22 cellular contexts compared by ENCODE assay signal in genomic region chr4:145102619-145103018, GRCh38.
"Had no signal": no experiment of that assay in that cellular context is flagged by ENCODE, and none has a peak within 500 bp of the region (broad histone marks: within the 10 kb centered on the region; RNA-seq: fewer than 3 reads in every experiment).

No MANE protein-coding gene starts in this region.

- H3K9ac ChIP-seq: parathyroid adenoma had no signal

- H3K27me3 Mint-ChIP-seq: dendritic cell treated with granulocyte-macrophage colony-stimulating factor and Interleukin-4, amounts not matched to agents 40 ng/mL and 50 ng/mL, for 4 days; stimulated activated naive CD8-positive, alpha-beta T cell treated with anti-CD3 and anti-CD28 coated beads, Interleukin-15, amount 100 ng/mL, for 72 hours had no signal

- FAIRE-seq: bronchial epithelial cell had no signal

- ATAC-seq: activated naive CD4-positive, alpha-beta T cell treated with anti-CD3 and anti-CD28 coated beads, Interleukin-2, amount 50 U/mL, for 72 hours; lower lobe of right lung; sciatic nerve; stimulated activated naive CD8-positive, alpha-beta T cell treated with anti-CD3 and anti-CD28 coated beads, Interleukin-15, amount 100 ng/mL, for 72 hours had no signal

- H3K4me3 ChIP-seq: adrenal gland, lower lobe of right lung, smooth muscle cell, suprapubic skin, transverse colon, vagina had no signal

- H3K27me3 ChIP-seq: adrenal gland, suprapubic skin, transverse colon, vagina had no signal

- H2AFZ ChIP-seq: parathyroid adenoma had no signal

- H3K4me3 Mint-ChIP-seq: dendritic cell treated with granulocyte-macrophage colony-stimulating factor and Interleukin-4, amounts not matched to agents 40 ng/mL and 50 ng/mL, for 4 days; nephron; stimulated activated naive CD8-positive, alpha-beta T cell treated with anti-CD3 and anti-CD28 coated beads, Interleukin-15, amount 100 ng/mL, for 72 hours had no signal

- H3K4me2 ChIP-seq: smooth muscle cell had no signal

- H3K9me3 ChIP-seq: adrenal gland, lower lobe of right lung, suprapubic skin, transverse colon, vagina had no signal

- H3K27ac ChIP-seq: adrenal gland, lower lobe of right lung, parathyroid adenoma, suprapubic skin, transverse colon, vagina had no signal

- H3K27ac Mint-ChIP-seq: activated naive CD4-positive, alpha-beta T cell treated with anti-CD3 and anti-CD28 coated beads, Interleukin-2, amount 50 U/mL, for 72 hours; dendritic cell treated with granulocyte-macrophage colony-stimulating factor and Interleukin-4, amounts not matched to agents 40 ng/mL and 50 ng/mL, for 4 days; nephron; stimulated activated naive CD8-positive, alpha-beta T cell treated with anti-CD3 and anti-CD28 coated beads, Interleukin-15, amount 100 ng/mL, for 72 hours had no signal

- H3K4me1 Mint-ChIP-seq: stimulated activated naive CD8-positive, alpha-beta T cell treated with anti-CD3 and anti-CD28 coated beads, Interleukin-15, amount 100 ng/mL, for 72 hours had no signal

- H3K9me3 Mint-ChIP-seq: activated naive CD4-positive, alpha-beta T cell treated with anti-CD3 and anti-CD28 coated beads, Interleukin-2, amount 50 U/mL, for 72 hours; dendritic cell treated with granulocyte-macrophage colony-stimulating factor and Interleukin-4, amounts not matched to agents 40 ng/mL and 50 ng/mL, for 4 days; nephron; stimulated activated naive CD8-positive, alpha-beta T cell treated with anti-CD3 and anti-CD28 coated beads, Interleukin-15, amount 100 ng/mL, for 72 hours had no signal

- DNase-seq: activated CD4-positive, alpha-beta T cell treated with anti-CD3 and anti-CD28 coated beads for 1 hour; activated CD4-positive, alpha-beta T cell treated with anti-CD3 and anti-CD28 coated beads, Interleukin-2, amount 50 U/mL, for 4 hours; activated gamma-delta T cell; adrenal gland; effector CD8-positive, alpha-beta T cell; glutamatergic neuron; hypothalamus; islet precursor cell; lower lobe of right lung; stimulated activated CD4-positive, alpha-beta T cell treated with anti-CD3 and anti-CD28 coated beads, Interleukin-4, amount 100 ng/mL, for 1 hour; stimulated activated naive CD8-positive, alpha-beta T cell treated with anti-CD3 and anti-CD28 coated beads, Interleukin-15, amount 100 ng/mL, for 72 hours; T1000; transverse colon had no signal

- H3K4me1 ChIP-seq: parathyroid adenoma had no signal
